28 cellular contexts compared by ENCODE assay signal in genomic region chr7:155383756-155384491, GRCh38.
"Had no signal": no experiment of that assay in that cellular context is flagged by ENCODE, and none has a peak within 500 bp of the region (broad histone marks: within the 10 kb centered on the region; RNA-seq: fewer than 3 reads in every experiment).

No MANE protein-coding gene starts in this region.

- FAIRE-seq: pancreas, urothelium cell line had no signal

- H3K36me3 ChIP-seq: heart left ventricle, lower lobe of right lung, pancreas, right atrium auricular region, right lobe of liver, stomach, thyroid gland, transverse colon, upper lobe of right lung had no signal

- H3K36me3 Mint-ChIP-seq: stimulated activated naive B cell treated with anti-CD40 and anti-IgM and Interleukin-4, amounts not matched to agents 10 μg/mL and 1 μg/mL and 100 μg/mL, for 72 hours had no signal

- H3K27me3 ChIP-seq: testis had no signal

- DNase-seq: heart left ventricle; islet precursor cell; kidney glomerular epithelial cell; left cardiac atrium; lower lobe of right lung; mammary epithelial cell; mesenchymal stem cell; nucleus accumbens; stimulated activated CD4-positive, alpha-beta T cell treated with anti-CD3 and anti-CD28 coated beads, Interleukin-12 subunit alpha, Interleukin-12 subunit beta, amount 100 ng/mL, for 4 hours; stimulated activated CD4-positive, alpha-beta T cell treated with anti-CD3 and anti-CD28 coated beads, Interleukin-15, amount 100 ng/mL, for 24 hours; stimulated activated CD4-positive, alpha-beta T cell treated with anti-CD3 and anti-CD28 coated beads, Interleukin-2, amount 100 ng/mL, for 24 hours; stimulated activated CD4-positive, alpha-beta T cell treated with anti-CD3 and anti-CD28 coated beads, Interleukin-4, amount 100 ng/mL, for 1 hour; stimulated activated naive B cell treated with anti-CD40 and anti-IgM and Interleukin-4, amounts not matched to agents 10 μg/mL and 1 μg/mL and 100 μg/mL, for 72 hours; stimulated activated naive CD8-positive, alpha-beta T cell treated with anti-CD3 and anti-CD28 coated beads, Interleukin-15, Interleukin-2, amounts not matched to agents 100 U/mL and 50 U/mL, for 24 hours; stomach; testis; thyroid gland; transverse colon; upper lobe of right lung had no signal

- H3K9me3 ChIP-seq: heart left ventricle, lower lobe of right lung, pancreas, psoas muscle, right atrium auricular region, right lobe of liver, stomach, testis, thyroid gland, transverse colon, upper lobe of right lung had no signal

- H3K27ac Mint-ChIP-seq: stimulated activated naive B cell treated with anti-CD40 and anti-IgM and Interleukin-4, amounts not matched to agents 10 μg/mL and 1 μg/mL and 100 μg/mL, for 72 hours had no signal

- H3K9me3 Mint-ChIP-seq: naive thymus-derived CD8-positive, alpha-beta T cell; stimulated activated naive B cell treated with anti-CD40 and anti-IgM and Interleukin-4, amounts not matched to agents 10 μg/mL and 1 μg/mL and 100 μg/mL, for 72 hours had no signal

- H3K4me3 Mint-ChIP-seq: stimulated activated naive B cell treated with anti-CD40 and anti-IgM and Interleukin-4, amounts not matched to agents 10 μg/mL and 1 μg/mL and 100 μg/mL, for 72 hours had no signal

- ATAC-seq: heart left ventricle; left cardiac atrium; left lobe of liver; lower lobe of right lung; naive thymus-derived CD8-positive, alpha-beta T cell; pancreas; psoas muscle; right lobe of liver; stimulated activated naive B cell treated with anti-CD40 and anti-IgM and Interleukin-4, amounts not matched to agents 10 μg/mL and 1 μg/mL and 100 μg/mL, for 72 hours; stimulated activated naive CD8-positive, alpha-beta T cell treated with anti-CD3 and anti-CD28 coated beads, Interleukin-15, Interleukin-2, amounts not matched to agents 100 U/mL and 50 U/mL, for 24 hours; upper lobe of right lung had no signal

- H3K4me3 ChIP-seq: heart left ventricle, hepatocyte, lower lobe of right lung, pancreas, psoas muscle, right atrium auricular region, right lobe of liver, smooth muscle cell, stomach, testis, thyroid gland, transverse colon, upper lobe of right lung had no signal

- H3K27ac ChIP-seq: heart left ventricle, hepatocyte, lower lobe of right lung, pancreas, psoas muscle, right atrium auricular region, right lobe of liver, stomach, testis, thyroid gland, transverse colon, upper lobe of right lung had no signal
